11 cellular contexts compared by ENCODE assay signal in genomic region chr12:105351523-105351922, GRCh38. TPM values are rescaled to one million over a fixed set of nuclear protein-coding genes. Genes with fewer than 3 reads are reported as not detected.
A peak's percentile ranks its signal among the peaks of the same experiment; 100 is the strongest.
DNase-seq lines count a peak whose midpoint lies in the region; ATAC-seq and TF ChIP-seq lines count a peak whose summit lies in the region.
"Had no signal": no experiment of that assay in that cellular context is flagged by ENCODE, and none has a peak within 500 bp of the region (broad histone marks: within the 10 kb centered on the region; RNA-seq: fewer than 3 reads in every experiment).

No MANE protein-coding gene starts in this region.

- TF ChIP-seq CTCF in RWPE1 (conservative IDR thresholded peaks at IDR 0.05; ENCODE audit: low read depth) (no peak), breast epithelium (IDR thresholded peaks at IDR 0.05) (no peak)

- H3K27me3 ChIP-seq in breast epithelium: no peaks in the 10 kb centered on the region

- H3K27me3 Mint-ChIP-seq in T-helper 2 cell treated with Interferon-gamma antibody and Interleukin-4, amounts not matched to agents 5 μg/mL and 100 μg/mL, for 36 hours (ENCODE audit: low read depth): no peaks in the 10 kb centered on the region
- H3K27me3 Mint-ChIP-seq in stimulated activated memory B cell treated with anti-CD40 and anti-IgM and Interleukin-4, amounts not matched to agents 10 μg/mL and 1 μg/mL and 100 μg/mL, for 72 hours: no peaks in the 10 kb centered on the region

- no peaks in the 10 kb centered on the region for H3K4me1 ChIP-seq in breast epithelium

- POLR2A ChIA-PET in RWPE1 (lab: Yijun Ruan, JAX; ENCODE audit: low non-redundant PET): no interaction called here

- CTCF ChIA-PET in RWPE1 (lab: Yijun Ruan, JAX): no interaction called here

- H3K4me1 Mint-ChIP-seq in T-helper 2 cell treated with Interferon-gamma antibody and Interleukin-4, amounts not matched to agents 5 μg/mL and 100 μg/mL, for 36 hours (ENCODE audit: low read depth): peaks cover 61% of the 10 kb centered on the region
- H3K4me1 Mint-ChIP-seq in stimulated activated memory B cell treated with anti-CD40 and anti-IgM and Interleukin-4, amounts not matched to agents 10 μg/mL and 1 μg/mL and 100 μg/mL, for 72 hours: peaks cover 30% of the 10 kb centered on the region

- H3K36me3 Mint-ChIP-seq in T-helper 2 cell treated with Interferon-gamma antibody and Interleukin-4, amounts not matched to agents 5 μg/mL and 100 μg/mL, for 36 hours (ENCODE audit: low read depth): peaks cover 57% of the 10 kb centered on the region
- H3K36me3 Mint-ChIP-seq in stimulated activated memory B cell treated with anti-CD40 and anti-IgM and Interleukin-4, amounts not matched to agents 10 μg/mL and 1 μg/mL and 100 μg/mL, for 72 hours: peaks cover 14% of the 10 kb centered on the region

- no peak overlapping the region for H3K4me3 ChIP-seq in breast epithelium
- H3K4me3 ChIP-seq: coronary artery had no signal

- no peaks in the 10 kb centered on the region for H3K36me3 ChIP-seq in breast epithelium

- H3K27ac ChIP-seq in RWPE1 (no peak overlapping the region), breast epithelium (no peak overlapping the region)

- DNase-seq in T-helper 2 cell treated with Interferon-gamma antibody and Interleukin-4, amounts not matched to agents 5 μg/mL and 100 μg/mL, for 36 hours (ENCODE audit: low spot score): no peak
- DNase-seq in T-helper 2 cell (no peak), RWPE1 (ENCODE audit: low spot score) (no peak), HK-2 (ENCODE audit: unreplicated experiment) (no peak), breast epithelium (ENCODE audit: low spot score in 2 of 2) (no peak)
- DNase-seq: 8988T, foreskin fibroblast had no signal

- H3K9me3 ChIP-seq in breast epithelium: no peaks in the 10 kb centered on the region

- ATAC-seq in GM21825 (IDR thresholded peaks at IDR 0.05; ENCODE audit: unreplicated experiment) (peak; percentile 49), HG03571 (IDR thresholded peaks at IDR 0.05; ENCODE audit: unreplicated experiment) (peak; percentile 53)
- peak; percentile 70 for ATAC-seq in stimulated activated memory B cell treated with anti-CD40 and anti-IgM and Interleukin-4, amounts not matched to agents 10 μg/mL and 1 μg/mL and 100 μg/mL, for 72 hours

- peak overlapping the region; percentile 35 for H3K4me3 Mint-ChIP-seq in T-helper 2 cell treated with Interferon-gamma antibody and Interleukin-4, amounts not matched to agents 5 μg/mL and 100 μg/mL, for 36 hours
- H3K4me3 Mint-ChIP-seq in stimulated activated memory B cell treated with anti-CD40 and anti-IgM and Interleukin-4, amounts not matched to agents 10 μg/mL and 1 μg/mL and 100 μg/mL, for 72 hours: peak overlapping the region; percentile 7

- TF ChIP-seq POLR2A in breast epithelium (IDR thresholded peaks at IDR 0.05): no peak

- intact Hi-C loops in breast epithelium (cut with DNase I; ENCODE audit: low total_unique reads): no loop called here

- no peaks in the 10 kb centered on the region for H3K9me3 Mint-ChIP-seq in T-helper 2 cell treated with Interferon-gamma antibody and Interleukin-4, amounts not matched to agents 5 μg/mL and 100 μg/mL, for 36 hours
- H3K9me3 Mint-ChIP-seq in stimulated activated memory B cell treated with anti-CD40 and anti-IgM and Interleukin-4, amounts not matched to agents 10 μg/mL and 1 μg/mL and 100 μg/mL, for 72 hours: peaks cover 8% of the 10 kb centered on the region

- peak overlapping the region; percentile 56 for H3K27ac Mint-ChIP-seq in T-helper 2 cell treated with Interferon-gamma antibody and Interleukin-4, amounts not matched to agents 5 μg/mL and 100 μg/mL, for 36 hours
- H3K27ac Mint-ChIP-seq in stimulated activated memory B cell treated with anti-CD40 and anti-IgM and Interleukin-4, amounts not matched to agents 10 μg/mL and 1 μg/mL and 100 μg/mL, for 72 hours: peak overlapping the region; percentile 61

RNA-seq across cellular contexts. Expression of gene C12orf75, which starts 21.0 kb away (rescaled TPM):
- total RNA-seq in breast epithelium: 10 to 100 TPM in 2 of 3 donors, 1 to 10 TPM in 1; 2.4 to 20.9 (median 20.0) TPM
